Comparison of ENCODE assay signal across 12 cellular contexts in genomic region chr5:124605516-124605915, GRCh38.
DNase-seq lines count a peak whose midpoint lies in the region; ATAC-seq, FAIRE-seq and TF ChIP-seq lines count a peak whose summit lies in the region.
"Had no signal": no experiment of that assay in that cellular context is flagged by ENCODE, and none has a peak within 500 bp of the region (broad histone marks: within the 10 kb centered on the region; RNA-seq: fewer than 3 reads in every experiment).

No MANE protein-coding gene starts in this region.

- H3K27ac ChIP-seq in esophagus (ENCODE audit: low read depth in 2 of 2, low read length in 1 of 2) (peak overlapping the region; percentile 41 to 58), temporal lobe (ENCODE audit: low read depth, low read length) (peak overlapping the region; percentile 63)

- no peak for TF ChIP-seq CTCF in GM10266 (IDR thresholded peaks at IDR 0.05; ENCODE audit: control insufficient read depth, insufficient read depth, low read depth, missing control alignments)

- no peaks in the 10 kb centered on the region for H3K36me3 ChIP-seq in esophagus (ENCODE audit: control insufficient read depth in 2 of 2, insufficient read depth in 2 of 2, low read length in 1 of 2)

- peak; percentile 43 for FAIRE-seq in TTC549 (lab: Jason Lieb, UNC)
- FAIRE-seq: D721Med had no signal

- DNase-seq in lung microvascular endothelial cell (ENCODE audit: low read depth in 2 of 2) = peak; percentile 94 to 98
- DNase-seq in SK-N-DZ (ENCODE audit: low spot score) = no peak
- no peak for DNase-seq in GM10266 (ENCODE audit: extremely low spot score)
- no peak for DNase-seq in kidney glomerular epithelial cell (lab: John Stamatoyannopoulos, UW)
- DNase-seq: activated CD4-positive, alpha-beta T cell treated with anti-CD3 and anti-CD28 coated beads, Interleukin-2, amount 10 ng/mL, durations not matched to agents 24 days and 14 days; foreskin melanocyte; NCI-H2081 treated with DMSO at 0.1 percent for 48 hours had no signal

- H3K27me3 ChIP-seq in esophagus (ENCODE audit: control insufficient read depth in 1 of 2, insufficient read depth in 2 of 2, low read length in 2 of 2) = no peaks in the 10 kb centered on the region

- WGBS in esophagus, 2 donors = 19 to 37% methylated on average over 4 of the region's 4 CpGs

- no peaks in the 10 kb centered on the region for H3K4me1 ChIP-seq in esophagus (ENCODE audit: control insufficient read depth in 2 of 2, insufficient read depth in 2 of 2, low read length in 1 of 2)

- ATAC-seq in HG03139 (IDR thresholded peaks at IDR 0.05; ENCODE audit: unreplicated experiment) = no peak

- no peaks in the 10 kb centered on the region for H3K9me3 ChIP-seq in esophagus (ENCODE audit: control insufficient read depth in 2 of 2, insufficient read depth in 1 of 2, low read depth in 1 of 2, low read length in 1 of 2)

- H3K4me3 ChIP-seq in esophagus (ENCODE audit: low read depth in 1 of 2, low read length in 2 of 2) = no peak overlapping the region

Comparison
In these comparisons a context has a peak if more than half of its experiments do, and no peak if none do; other contexts are left out.
1. DNase-seq: peak in lung microvascular endothelial cell (2 of 2); none in SK-N-DZ (single experiment), GM10266 (single experiment) and kidney glomerular epithelial cell (single experiment).